In genomic region chr4:40718571-40718970, GRCh38 we compare ENCODE assay signal across 2 cellular contexts.
TF ChIP-seq lines count a peak whose summit lies in the region.

No MANE protein-coding gene starts in this region.

TF ChIP-seq in SK-N-SH treated with all-trans-retinoic acid at 6 μM for 48 hours, 23 proteins besides CTCF, POLR2A, EP300 and RAD21 (continued from another document):
- TF ChIP-seq TSHZ2 (CRISPR knock-in tag; IDR thresholded peaks at IDR 0.05) (no peak), TOX (CRISPR knock-in tag; IDR thresholded peaks at IDR 0.05; ENCODE audit: borderline replicate concordance) (no peak), OSR1 (CRISPR knock-in tag; IDR thresholded peaks at IDR 0.05) (no peak), CREB5 (CRISPR knock-in tag; IDR thresholded peaks at IDR 0.05; ENCODE audit: low read depth) (no peak), CSDC2 (CRISPR knock-in tag; IDR thresholded peaks at IDR 0.05) (no peak), CSRNP3 (CRISPR knock-in tag; IDR thresholded peaks at IDR 0.05) (no peak), RARB (CRISPR knock-in tag; IDR thresholded peaks at IDR 0.05) (no peak), GLIS3 (CRISPR knock-in tag; IDR thresholded peaks at IDR 0.05) (no peak), ZNF8 (CRISPR knock-in tag; IDR thresholded peaks at IDR 0.05) (no peak), ZFP3 (CRISPR knock-in tag; IDR thresholded peaks at IDR 0.05) (no peak), ZFP30 (CRISPR knock-in tag; IDR thresholded peaks at IDR 0.05) (no peak), PATZ1 (CRISPR knock-in tag; IDR thresholded peaks at IDR 0.05; ENCODE audit: borderline replicate concordance) (no peak), ZNF70 (CRISPR knock-in tag; IDR thresholded peaks at IDR 0.05) (no peak)
TF ChIP-seq in SK-N-SH treated with all-trans-retinoic acid at 6 μM for 48 hours: peak in this region for 0.

TF ChIP-seq in SK-N-SH, 30 proteins besides CTCF, POLR2A, EP300 and RAD21 (continued from another document):
- no peak for TF ChIP-seq ZBTB33 (IDR thresholded peaks at IDR 0.05; ENCODE audit: borderline replicate concordance, low read depth)
- no peak for TF ChIP-seq RXRA (IDR thresholded peaks at IDR 0.05; ENCODE audit: borderline replicate concordance, low read depth)
- no peak for TF ChIP-seq FOSL2 (IDR thresholded peaks at IDR 0.05; ENCODE audit: borderline replicate concordance, low read depth)
- TF ChIP-seq IRF3 (IDR thresholded peaks at IDR 0.05; ENCODE audit: low read depth, low read length), result no peak
- no peak for TF ChIP-seq FOXM1 (IDR thresholded peaks at IDR 0.05; ENCODE audit: low read depth)
- TF ChIP-seq YY1 (IDR thresholded peaks at IDR 0.05; ENCODE audit: low read depth), result no peak
